17 cellular contexts compared by ENCODE assay signal in genomic region chr13:66532146-66532545, GRCh38.
A peak's percentile ranks its signal among the peaks of the same experiment; 100 is the strongest.
DNase-seq lines count a peak whose midpoint lies in the region; ATAC-seq and TF ChIP-seq lines count a peak whose summit lies in the region.
"Had no signal": no experiment of that assay in that cellular context is flagged by ENCODE, and none has a peak within 500 bp of the region (broad histone marks: within the 10 kb centered on the region; RNA-seq: fewer than 3 reads in every experiment).

No MANE protein-coding gene starts in this region.

- H3K4me3 ChIP-seq in BJ (ENCODE audit: low read depth, low read length) (no peak overlapping the region), astrocyte of the cerebellum (ENCODE audit: low read depth, low read length) (no peak overlapping the region), gastrocnemius medialis (no peak overlapping the region)

- CTCF ChIA-PET in BJ (lab: Yijun Ruan, JAX) (no interaction called here), WTC11 (lab: Charles Lee) (no interaction called here)
- CTCF ChIA-PET in activated CD4-positive, alpha-beta memory T cell treated with anti-CD3 and anti-CD28 coated beads, Interleukin-2, amount 10 ng/mL, durations not matched to agents 7 days and 5 days (lab: Charles Lee) = no interaction called here

- H3K27me3 Mint-ChIP-seq in activated CD4-positive, alpha-beta memory T cell treated with anti-CD3 and anti-CD28 coated beads, Interleukin-2, amount 10 ng/mL, durations not matched to agents 7 days and 5 days = no peaks in the 10 kb centered on the region
- H3K27me3 Mint-ChIP-seq in WTC11 (ENCODE audit: low read depth) = no peaks in the 10 kb centered on the region
- H3K27me3 Mint-ChIP-seq: naive B cell had no signal

- in situ Hi-C loops in astrocyte of the cerebellum (cut with HindIII; ENCODE audit: low sequenced_read_pairs) = no loop called here
- in situ Hi-C loops in gastrocnemius medialis (cut with MboI; ENCODE audit: low sequenced_read_pairs in 4 of 4) = no loop called here

- peak; percentile 26 for DNase-seq in BJ (ENCODE audit: low read depth)
- peak; percentile 3 for DNase-seq in M059J (ENCODE audit: low read depth)
- DNase-seq in astrocyte of the cerebellum (ENCODE audit: low read depth) = peak; percentile 26
- DNase-seq in hepatic stellate cell (ENCODE audit: low spot score) = peak; percentile 24
- no peak for DNase-seq in gastrocnemius medialis
- DNase-seq in activated CD4-positive, alpha-beta memory T cell treated with anti-CD3 and anti-CD28 coated beads, Interleukin-2, amount 10 ng/mL, durations not matched to agents 7 days and 5 days = no peak
- DNase-seq in WTC11 (ENCODE audit: low spot score) = no peak
- DNase-seq: activated CD8-positive, alpha-beta T cell treated with anti-CD3 and anti-CD28 coated beads, Interleukin-2, amount 10 ng/mL, durations not matched to agents 7 days and 5 days; Karpas-422; naive B cell; NCI-H187; NCI-H524; stimulated activated CD4-positive, alpha-beta T cell treated with anti-CD3 and anti-CD28 coated beads, Interleukin-12 subunit alpha, Interleukin-12 subunit beta, amount 100 ng/mL, for 4 hours; stimulated activated naive CD4-positive, alpha-beta T cell had no signal

- H3K4me1 Mint-ChIP-seq in activated CD4-positive, alpha-beta memory T cell treated with anti-CD3 and anti-CD28 coated beads, Interleukin-2, amount 10 ng/mL, durations not matched to agents 7 days and 5 days = no peaks in the 10 kb centered on the region
- H3K4me1 Mint-ChIP-seq in WTC11 = peaks cover 50% of the 10 kb centered on the region
- H3K4me1 Mint-ChIP-seq: naive B cell had no signal

- no peak overlapping the region for H3K4me3 Mint-ChIP-seq in activated CD4-positive, alpha-beta memory T cell treated with anti-CD3 and anti-CD28 coated beads, Interleukin-2, amount 10 ng/mL, durations not matched to agents 7 days and 5 days
- no peak overlapping the region for H3K4me3 Mint-ChIP-seq in WTC11
- H3K4me3 Mint-ChIP-seq: activated CD8-positive, alpha-beta T cell treated with anti-CD3 and anti-CD28 coated beads, Interleukin-2, amount 10 ng/mL, durations not matched to agents 7 days and 5 days; naive B cell had no signal

- H3K9me3 ChIP-seq in gastrocnemius medialis = no peaks in the 10 kb centered on the region

- ATAC-seq in gastrocnemius medialis (no peak), HG02642 (IDR thresholded peaks at IDR 0.05; ENCODE audit: poor library complexity, unreplicated experiment) (no peak), WTC11 (no peak)
- ATAC-seq: activated CD8-positive, alpha-beta T cell treated with anti-CD3 and anti-CD28 coated beads, Interleukin-2, amount 10 ng/mL, durations not matched to agents 7 days and 5 days; esophagus mucosa had no signal

- H3K27ac ChIP-seq in gastrocnemius medialis = no peak overlapping the region
- H3K27ac ChIP-seq: VCaP had no signal

- H3K36me3 ChIP-seq in BJ (ENCODE audit: control insufficient read depth, insufficient read depth, low read length) (no peaks in the 10 kb centered on the region), gastrocnemius medialis (no peaks in the 10 kb centered on the region)

- H3K27ac Mint-ChIP-seq in activated CD4-positive, alpha-beta memory T cell treated with anti-CD3 and anti-CD28 coated beads, Interleukin-2, amount 10 ng/mL, durations not matched to agents 7 days and 5 days = no peak overlapping the region
- no peak overlapping the region for H3K27ac Mint-ChIP-seq in WTC11
- H3K27ac Mint-ChIP-seq: activated CD8-positive, alpha-beta T cell treated with anti-CD3 and anti-CD28 coated beads, Interleukin-2, amount 10 ng/mL, durations not matched to agents 7 days and 5 days; naive B cell had no signal

- H3K27me3 ChIP-seq in BJ (ENCODE audit: control insufficient read depth, insufficient read depth, low read length) (no peaks in the 10 kb centered on the region), gastrocnemius medialis (no peaks in the 10 kb centered on the region)

- H3K4me1 ChIP-seq in gastrocnemius medialis = no peaks in the 10 kb centered on the region

- H3K36me3 Mint-ChIP-seq in activated CD4-positive, alpha-beta memory T cell treated with anti-CD3 and anti-CD28 coated beads, Interleukin-2, amount 10 ng/mL, durations not matched to agents 7 days and 5 days (ENCODE audit: low read depth) = no peaks in the 10 kb centered on the region
- no peaks in the 10 kb centered on the region for H3K36me3 Mint-ChIP-seq in WTC11
- H3K36me3 Mint-ChIP-seq: naive B cell had no signal

- intact Hi-C loops in gastrocnemius medialis (cut with DNase I; ENCODE audit: low total_unique reads) = no loop called here

- POLR2A ChIA-PET in BJ (lab: Charles Lee) = no interaction called here
- POLR2A ChIA-PET in activated CD4-positive, alpha-beta memory T cell treated with anti-CD3 and anti-CD28 coated beads, Interleukin-2, amount 10 ng/mL, durations not matched to agents 7 days and 5 days (lab: Charles Lee) = no interaction called here
- POLR2A ChIA-PET in WTC11 (lab: Charles Lee) = no interaction called here

- no peak for TF ChIP-seq POLR2A in gastrocnemius medialis (IDR thresholded peaks at IDR 0.05)

- H3K9me3 Mint-ChIP-seq in activated CD4-positive, alpha-beta memory T cell treated with anti-CD3 and anti-CD28 coated beads, Interleukin-2, amount 10 ng/mL, durations not matched to agents 7 days and 5 days = no peaks in the 10 kb centered on the region
- H3K9me3 Mint-ChIP-seq in WTC11 = no peaks in the 10 kb centered on the region
- H3K9me3 Mint-ChIP-seq: naive B cell had no signal

- TF ChIP-seq CTCF in BJ (IDR thresholded peaks at IDR 0.05; ENCODE audit: insufficient read depth, low read depth, low read length) = no peak
- no peak for TF ChIP-seq CTCF in astrocyte of the cerebellum (IDR thresholded peaks at IDR 0.05; ENCODE audit: low read depth, low read length, missing control alignments)
- TF ChIP-seq CTCF in gastrocnemius medialis (IDR thresholded peaks at IDR 0.05 in 4 of 5, conservative IDR thresholded peaks at IDR 0.05 in 1 of 5) = no peak
- TF ChIP-seq CTCF in WTC11 (IDR thresholded peaks at IDR 0.05) = no peak

TF ChIP-seq in WTC11, 78 proteins besides CTCF, POLR2A, EP300 and RAD21:
- TF ChIP-seq ZNF281 (CRISPR knock-in tag; IDR thresholded peaks at IDR 0.05) (no peak), ZNF138 (CRISPR knock-in tag; conservative IDR thresholded peaks at IDR 0.05) (no peak), EMX1 (CRISPR knock-in tag; IDR thresholded peaks at IDR 0.05) (no peak), NFYB (CRISPR knock-in tag; conservative IDR thresholded peaks at IDR 0.05; ENCODE audit: low read depth) (no peak), KAT7 (CRISPR knock-in tag; IDR thresholded peaks at IDR 0.05; ENCODE audit: borderline replicate concordance) (no peak), ZNF671 (CRISPR knock-in tag; IDR thresholded peaks at IDR 0.05) (no peak), GRHL2 (CRISPR knock-in tag; IDR thresholded peaks at IDR 0.05; ENCODE audit: insufficient replicate concordance, severe bottlenecking) (no peak), TEAD4 (CRISPR knock-in tag; IDR thresholded peaks at IDR 0.05) (no peak), IRF2 (CRISPR knock-in tag; IDR thresholded peaks at IDR 0.05; ENCODE audit: borderline replicate concordance, low read depth) (no peak), NR2C2 (CRISPR knock-in tag; IDR thresholded peaks at IDR 0.05) (no peak)
- TF ChIP-seq, protein P1, sequence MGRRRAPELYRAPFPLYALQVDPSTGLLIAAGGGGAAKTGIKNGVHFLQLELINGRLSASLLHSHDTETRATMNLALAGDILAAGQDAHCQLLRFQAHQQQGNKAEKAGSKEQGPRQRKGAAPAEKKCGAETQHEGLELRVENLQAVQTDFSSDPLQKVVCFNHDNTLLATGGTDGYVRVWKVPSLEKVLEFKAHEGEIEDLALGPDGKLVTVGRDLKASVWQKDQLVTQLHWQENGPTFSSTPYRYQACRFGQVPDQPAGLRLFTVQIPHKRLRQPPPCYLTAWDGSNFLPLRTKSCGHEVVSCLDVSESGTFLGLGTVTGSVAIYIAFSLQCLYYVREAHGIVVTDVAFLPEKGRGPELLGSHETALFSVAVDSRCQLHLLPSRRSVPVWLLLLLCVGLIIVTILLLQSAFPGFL (CRISPR knock-in tag; IDR thresholded peaks at IDR 0.05; ENCODE audit: borderline replicate concordance) = no peak
- TF ChIP-seq, protein P2, sequence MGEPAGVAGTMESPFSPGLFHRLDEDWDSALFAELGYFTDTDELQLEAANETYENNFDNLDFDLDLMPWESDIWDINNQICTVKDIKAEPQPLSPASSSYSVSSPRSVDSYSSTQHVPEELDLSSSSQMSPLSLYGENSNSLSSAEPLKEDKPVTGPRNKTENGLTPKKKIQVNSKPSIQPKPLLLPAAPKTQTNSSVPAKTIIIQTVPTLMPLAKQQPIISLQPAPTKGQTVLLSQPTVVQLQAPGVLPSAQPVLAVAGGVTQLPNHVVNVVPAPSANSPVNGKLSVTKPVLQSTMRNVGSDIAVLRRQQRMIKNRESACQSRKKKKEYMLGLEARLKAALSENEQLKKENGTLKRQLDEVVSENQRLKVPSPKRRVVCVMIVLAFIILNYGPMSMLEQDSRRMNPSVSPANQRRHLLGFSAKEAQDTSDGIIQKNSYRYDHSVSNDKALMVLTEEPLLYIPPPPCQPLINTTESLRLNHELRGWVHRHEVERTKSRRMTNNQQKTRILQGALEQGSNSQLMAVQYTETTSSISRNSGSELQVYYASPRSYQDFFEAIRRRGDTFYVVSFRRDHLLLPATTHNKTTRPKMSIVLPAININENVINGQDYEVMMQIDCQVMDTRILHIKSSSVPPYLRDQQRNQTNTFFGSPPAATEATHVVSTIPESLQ (CRISPR knock-in tag; IDR thresholded peaks at IDR 0.05) = no peak

Comparison
In these comparisons a context has a peak if more than half of its experiments do, and no peak if none do; other contexts are left out.
1. DNase-seq: peak in BJ (single experiment), M059J (single experiment), astrocyte of the cerebellum (single experiment) and hepatic stellate cell (single experiment); none in gastrocnemius medialis (0 of 2), activated CD4-positive, alpha-beta memory T cell treated with anti-CD3 and anti-CD28 coated beads, Interleukin-2, amount 10 ng/mL, durations not matched to agents 7 days and 5 days (single experiment) and WTC11 (single experiment).